1 cellular context compared by ENCODE assay signal in genomic region chr10:95408148-95408930, GRCh38.
TF ChIP-seq lines count a peak whose summit lies in the region.

No MANE protein-coding gene starts in this region.

TF ChIP-seq in H1, 55 proteins besides CTCF, POLR2A, EP300 and RAD21 (continued from another document):
- TF ChIP-seq CHD7 (IDR thresholded peaks at IDR 0.05; ENCODE audit: insufficient replicate concordance, low read length) (no peak), BRCA1 (IDR thresholded peaks at IDR 0.05; ENCODE audit: low read depth, low read length) (no peak), SP1 (IDR thresholded peaks at IDR 0.05; ENCODE audit: low read depth, low read length) (no peak)
